Comparison of ENCODE assay signal across 10 cellular contexts in the genomic region with DNA sequence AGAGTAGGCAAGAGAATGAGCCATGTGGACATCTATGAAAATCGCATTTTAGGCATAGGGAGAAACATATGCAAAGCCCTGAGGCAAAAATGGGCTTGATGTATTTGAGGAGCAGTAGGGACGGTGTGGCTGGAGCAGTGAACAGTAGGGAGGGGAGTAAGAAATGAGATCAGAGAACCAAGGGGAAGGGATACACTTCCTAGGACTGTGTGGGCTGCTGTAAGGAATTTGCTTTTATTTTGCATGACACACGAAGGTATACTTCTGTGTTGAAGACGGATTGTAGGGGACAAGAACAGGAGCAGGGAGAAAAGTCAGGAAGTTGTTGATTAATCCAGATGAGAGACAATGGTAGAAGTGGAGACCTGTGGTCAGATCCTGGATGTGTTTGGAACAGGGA.
"Had no signal": no experiment of that assay in that cellular context is flagged by ENCODE, and none has a peak within 500 bp of the region (broad histone marks: within the 10 kb centered on the region; RNA-seq: fewer than 3 reads in every experiment).

No MANE protein-coding gene starts in this region.

- H3K27ac Mint-ChIP-seq: HFFc6, IgD-negative memory B cell had no signal

- H3K27ac ChIP-seq: GM23248, HL-60, KMS-11 had no signal

- H3K4me1 Mint-ChIP-seq: IgD-negative memory B cell had no signal

- H3K9me3 ChIP-seq: HAP-1 had no signal

- H3K4me3 Mint-ChIP-seq: HFFc6, IgD-negative memory B cell had no signal

- H3K27me3 Mint-ChIP-seq: IgD-negative memory B cell had no signal

- DNase-seq: GM23248, H7, HFFc6, KBM-7 had no signal

- H3K36me3 Mint-ChIP-seq: IgD-negative memory B cell had no signal

- H3K36me3 ChIP-seq: HAP-1 had no signal

- H3K4me3 ChIP-seq: GM23248, HAP-1 had no signal

- ATAC-seq: HCT116, HepG2 had no signal

- H3K4me1 ChIP-seq: HAP-1 had no signal
